Comparison of ENCODE assay signal across 11 cellular contexts in genomic region chr20:8082025-8082424, GRCh38. TPM values are rescaled to one million over a fixed set of nuclear protein-coding genes. Genes with fewer than 3 reads are reported as not detected.
DNase-seq lines count a peak whose midpoint lies in the region; ATAC-seq and TF ChIP-seq lines count a peak whose summit lies in the region.
"Had no signal": no experiment of that assay in that cellular context is flagged by ENCODE, and none has a peak within 500 bp of the region (broad histone marks: within the 10 kb centered on the region; RNA-seq: fewer than 3 reads in every experiment).

No MANE protein-coding gene starts in this region.

- no peaks in the 10 kb centered on the region for H3K9me3 ChIP-seq in WERI-Rb-1 (ENCODE audit: severe bottlenecking)

- DNase-seq in AG09319 (ENCODE audit: extremely low read depth, low read depth) (no peak), GM23338 (ENCODE audit: low spot score) (peak; percentile 72), WERI-Rb-1 (no peak), islet precursor cell (peak; percentile 53), dorsolateral prefrontal cortex (no peak), ecto neural progenitor cell (ENCODE audit: low spot score) (no peak)
- DNase-seq in activated T-helper 1 cell treated with anti-CD3 and anti-CD28 coated beads, Interleukin-12 subunit alpha, Interleukin-12 subunit beta, Interleukin-2, Interleukin-4 antibody, amounts not matched to agents 30 ng/mL and 10 ng/mL and 1 ng/mL, durations not matched to agents 14 hours and 24 hours and 36 hours (ENCODE audit: low spot score) = no peak
- DNase-seq: DMS79, Right ventricle myocardium superior had no signal

- peak; percentile 85 for ATAC-seq in GM23338
- no peak for ATAC-seq in activated CD4-positive, CD25-positive, alpha-beta regulatory T cell treated with anti-CD3 and anti-CD28 coated beads, Interleukin-2, amount 50 U/mL, for 24 hours

- peak; percentile 23 for TF ChIP-seq CTCF in AG09319 (IDR thresholded peaks at IDR 0.05; ENCODE audit: low read depth, low read length)
- TF ChIP-seq CTCF in GM23338 (conservative IDR thresholded peaks at IDR 0.05; ENCODE audit: low read depth in 2 of 2) = peak; percentile 41 to 63
- peak; percentile 36; the same call in 1 of the 2 replicates for TF ChIP-seq CTCF in WERI-Rb-1 (IDR thresholded peaks at IDR 0.05; ENCODE audit: low read depth, low read length)
- peak in 11 of 56 donors; percentile 10 to 35 (median 22) for TF ChIP-seq CTCF in dorsolateral prefrontal cortex (IDR thresholded peaks at IDR 0.05 in 54 of 56, conservative IDR thresholded peaks at IDR 0.05 in 2 of 56; ENCODE audit: low read depth in 1 of 56, partially characterized antibody in 56 of 56)

- no peaks in the 10 kb centered on the region for H4K20me1 ChIP-seq in GM23338 (replicated peaks; ENCODE audit: insufficient read depth)

- no peaks in the 10 kb centered on the region for H3K27me3 Mint-ChIP-seq in GM23338 (ENCODE audit: insufficient read depth, low read depth, poor library complexity)
- peaks cover 10% of the 10 kb centered on the region for H3K27me3 Mint-ChIP-seq in activated T-helper 1 cell treated with anti-CD3 and anti-CD28 coated beads, Interleukin-12 subunit alpha, Interleukin-12 subunit beta, Interleukin-2, Interleukin-4 antibody, amounts not matched to agents 30 ng/mL and 10 ng/mL and 1 ng/mL, durations not matched to agents 14 hours and 24 hours and 36 hours (ENCODE audit: insufficient read depth)

- no peaks in the 10 kb centered on the region for H3K36me3 ChIP-seq in GM23338 (ENCODE audit: insufficient read depth)
- H3K36me3 ChIP-seq in WERI-Rb-1 = no peaks in the 10 kb centered on the region

- no peaks in the 10 kb centered on the region for H3K9me2 ChIP-seq in GM23338 (ENCODE audit: insufficient read depth)

- intact Hi-C loops in activated T-helper 1 cell treated with anti-CD3 and anti-CD28 coated beads, Interleukin-12 subunit alpha, Interleukin-12 subunit beta, Interleukin-2, Interleukin-4 antibody, amounts not matched to agents 30 ng/mL and 10 ng/mL and 1 ng/mL, durations not matched to agents 14 hours and 24 hours and 36 hours (cut with micrococcal nuclease) = no loop called here
- intact Hi-C loops in dorsolateral prefrontal cortex (cut with DNase I) = no loop called here

- no peak overlapping the region for H3K4me2 ChIP-seq in GM23338

- H3K27ac Mint-ChIP-seq in GM23338 = no peak overlapping the region
- H3K27ac Mint-ChIP-seq in activated T-helper 1 cell treated with anti-CD3 and anti-CD28 coated beads, Interleukin-12 subunit alpha, Interleukin-12 subunit beta, Interleukin-2, Interleukin-4 antibody, amounts not matched to agents 30 ng/mL and 10 ng/mL and 1 ng/mL, durations not matched to agents 14 hours and 24 hours and 36 hours = no peak overlapping the region

- no peak overlapping the region for H3K27ac ChIP-seq in GM23338 (ENCODE audit: low read depth)
- H3K27ac ChIP-seq in WERI-Rb-1 = no peak overlapping the region
- H3K27ac ChIP-seq in dorsolateral prefrontal cortex = no peak overlapping the region
- H3K27ac ChIP-seq: parathyroid adenoma had no signal

- H2AFZ ChIP-seq in GM23338 = no peak overlapping the region
- H2AFZ ChIP-seq: parathyroid adenoma had no signal

- H3K4me3 ChIP-seq in GM23338 (no peak overlapping the region), WERI-Rb-1 (ENCODE audit: low read depth, low read length) (no peak overlapping the region), dorsolateral prefrontal cortex (no peak overlapping the region)

- no peak overlapping the region for H3K4me3 Mint-ChIP-seq in GM23338
- no peak overlapping the region for H3K4me3 Mint-ChIP-seq in activated T-helper 1 cell treated with anti-CD3 and anti-CD28 coated beads, Interleukin-12 subunit alpha, Interleukin-12 subunit beta, Interleukin-2, Interleukin-4 antibody, amounts not matched to agents 30 ng/mL and 10 ng/mL and 1 ng/mL, durations not matched to agents 14 hours and 24 hours and 36 hours

- H3F3A ChIP-seq in GM23338 (replicated peaks; ENCODE audit: low read depth) = no peaks in the 10 kb centered on the region

- H3K79me2 ChIP-seq in GM23338 (replicated peaks; ENCODE audit: insufficient read depth) = no peaks in the 10 kb centered on the region
- H3K79me2 ChIP-seq: parathyroid adenoma had no signal

- no peaks in the 10 kb centered on the region for H3K4me1 ChIP-seq in GM23338 (ENCODE audit: insufficient read depth)

- H3K27me3 ChIP-seq in GM23338 (ENCODE audit: insufficient read depth) (no peaks in the 10 kb centered on the region), WERI-Rb-1 (ENCODE audit: insufficient read depth, low read depth, severe bottlenecking) (no peaks in the 10 kb centered on the region), dorsolateral prefrontal cortex (no peaks in the 10 kb centered on the region)

- H3K36me3 Mint-ChIP-seq in GM23338 (ENCODE audit: low read depth) = no peaks in the 10 kb centered on the region
- no peaks in the 10 kb centered on the region for H3K36me3 Mint-ChIP-seq in activated T-helper 1 cell treated with anti-CD3 and anti-CD28 coated beads, Interleukin-12 subunit alpha, Interleukin-12 subunit beta, Interleukin-2, Interleukin-4 antibody, amounts not matched to agents 30 ng/mL and 10 ng/mL and 1 ng/mL, durations not matched to agents 14 hours and 24 hours and 36 hours (ENCODE audit: low read depth)

- H3K4me1 Mint-ChIP-seq in GM23338 = no peaks in the 10 kb centered on the region
- no peaks in the 10 kb centered on the region for H3K4me1 Mint-ChIP-seq in activated T-helper 1 cell treated with anti-CD3 and anti-CD28 coated beads, Interleukin-12 subunit alpha, Interleukin-12 subunit beta, Interleukin-2, Interleukin-4 antibody, amounts not matched to agents 30 ng/mL and 10 ng/mL and 1 ng/mL, durations not matched to agents 14 hours and 24 hours and 36 hours (ENCODE audit: low read depth)

- no peaks in the 10 kb centered on the region for H3K9me3 Mint-ChIP-seq in GM23338
- H3K9me3 Mint-ChIP-seq in activated T-helper 1 cell treated with anti-CD3 and anti-CD28 coated beads, Interleukin-12 subunit alpha, Interleukin-12 subunit beta, Interleukin-2, Interleukin-4 antibody, amounts not matched to agents 30 ng/mL and 10 ng/mL and 1 ng/mL, durations not matched to agents 14 hours and 24 hours and 36 hours = no peaks in the 10 kb centered on the region

TF ChIP-seq in GM23338, 12 proteins besides CTCF, POLR2A, EP300 and RAD21 (continues in another document):
- TF ChIP-seq JUNB (IDR thresholded peaks at IDR 0.05; ENCODE audit: unreplicated experiment) = no peak
- no peak for TF ChIP-seq STAT1 (IDR thresholded peaks at IDR 0.05; ENCODE audit: unreplicated experiment)
- no peak for TF ChIP-seq REST (IDR thresholded peaks at IDR 0.05; ENCODE audit: unreplicated experiment)
- no peak for TF ChIP-seq ETS1 (IDR thresholded peaks at IDR 0.05)
- no peak for TF ChIP-seq EZH2 (IDR thresholded peaks at IDR 0.05; ENCODE audit: low read depth, unreplicated experiment)
- TF ChIP-seq POLR2AphosphoS5 (IDR thresholded peaks at IDR 0.05; ENCODE audit: low read depth) = no peak

RNA-seq across cellular contexts. Expression of gene PLCB1, which starts 50.0 kb away (rescaled TPM):
- total RNA-seq in GM23338 (2014; rRNA removed; shearing (Covaris generic)) = 20.6 and 20.7 TPM in 2 replicates
- 10.0 and 14.9 TPM in 2 replicates for polyA plus RNA-seq in GM23338 (2016; fragmentation: Nextera tagmentation; extraction: Ambion mirVana)
- total RNA-seq in activated T-helper 1 cell treated with anti-CD3 and anti-CD28 coated beads, Interleukin-12 subunit alpha, Interleukin-12 subunit beta, Interleukin-2, Interleukin-4 antibody, amounts not matched to agents 30 ng/mL and 10 ng/mL and 1 ng/mL, durations not matched to agents 14 hours and 24 hours and 36 hours = 3.2 and 5.3 TPM in 2 replicates
- 100 to 1,000 TPM in 117 of 120 experiments, 10 to 100 TPM in 3; 68.3 to 259 (median 170) TPM for total RNA-seq in dorsolateral prefrontal cortex

Comparison
In these comparisons a context has a peak if more than half of its experiments do, and no peak if none do; other contexts are left out.
1. DNase-seq: peak in GM23338 (single experiment) and islet precursor cell (single experiment); none in AG09319 (single experiment), WERI-Rb-1 (single experiment), activated T-helper 1 cell treated with anti-CD3 and anti-CD28 coated beads, Interleukin-12 subunit alpha, Interleukin-12 subunit beta, Interleukin-2, Interleukin-4 antibody, amounts not matched to agents 30 ng/mL and 10 ng/mL and 1 ng/mL, durations not matched to agents 14 hours and 24 hours and 36 hours (single experiment), dorsolateral prefrontal cortex (0 of 10) and ecto neural progenitor cell (single experiment).